ENCODE assay signal across 1 cellular context in genomic region chr17:29291163-29291752, GRCh38.
TF ChIP-seq lines count a peak whose summit lies in the region.

No MANE protein-coding gene starts in this region.

TF ChIP-seq in GM23338, 12 proteins besides CTCF, POLR2A, EP300 and RAD21 (continued from another document):
- TF ChIP-seq ZNF462 (CRISPR knock-in tag; IDR thresholded peaks at IDR 0.05), result no peak
- TF ChIP-seq, protein P1, sequence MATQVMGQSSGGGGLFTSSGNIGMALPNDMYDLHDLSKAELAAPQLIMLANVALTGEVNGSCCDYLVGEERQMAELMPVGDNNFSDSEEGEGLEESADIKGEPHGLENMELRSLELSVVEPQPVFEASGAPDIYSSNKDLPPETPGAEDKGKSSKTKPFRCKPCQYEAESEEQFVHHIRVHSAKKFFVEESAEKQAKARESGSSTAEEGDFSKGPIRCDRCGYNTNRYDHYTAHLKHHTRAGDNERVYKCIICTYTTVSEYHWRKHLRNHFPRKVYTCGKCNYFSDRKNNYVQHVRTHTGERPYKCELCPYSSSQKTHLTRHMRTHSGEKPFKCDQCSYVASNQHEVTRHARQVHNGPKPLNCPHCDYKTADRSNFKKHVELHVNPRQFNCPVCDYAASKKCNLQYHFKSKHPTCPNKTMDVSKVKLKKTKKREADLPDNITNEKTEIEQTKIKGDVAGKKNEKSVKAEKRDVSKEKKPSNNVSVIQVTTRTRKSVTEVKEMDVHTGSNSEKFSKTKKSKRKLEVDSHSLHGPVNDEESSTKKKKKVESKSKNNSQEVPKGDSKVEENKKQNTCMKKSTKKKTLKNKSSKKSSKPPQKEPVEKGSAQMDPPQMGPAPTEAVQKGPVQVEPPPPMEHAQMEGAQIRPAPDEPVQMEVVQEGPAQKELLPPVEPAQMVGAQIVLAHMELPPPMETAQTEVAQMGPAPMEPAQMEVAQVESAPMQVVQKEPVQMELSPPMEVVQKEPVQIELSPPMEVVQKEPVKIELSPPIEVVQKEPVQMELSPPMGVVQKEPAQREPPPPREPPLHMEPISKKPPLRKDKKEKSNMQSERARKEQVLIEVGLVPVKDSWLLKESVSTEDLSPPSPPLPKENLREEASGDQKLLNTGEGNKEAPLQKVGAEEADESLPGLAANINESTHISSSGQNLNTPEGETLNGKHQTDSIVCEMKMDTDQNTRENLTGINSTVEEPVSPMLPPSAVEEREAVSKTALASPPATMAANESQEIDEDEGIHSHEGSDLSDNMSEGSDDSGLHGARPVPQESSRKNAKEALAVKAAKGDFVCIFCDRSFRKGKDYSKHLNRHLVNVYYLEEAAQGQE (IDR thresholded peaks at IDR 0.05; ENCODE audit: unreplicated experiment), result no peak
- TF ChIP-seq JUNB (IDR thresholded peaks at IDR 0.05; ENCODE audit: unreplicated experiment), result no peak
- no peak for TF ChIP-seq ZNF331 (CRISPR knock-in tag; IDR thresholded peaks at IDR 0.05; ENCODE audit: low read depth)
- no peak for TF ChIP-seq EZH2 (IDR thresholded peaks at IDR 0.05; ENCODE audit: low read depth, unreplicated experiment)
